In genomic region chr6:139373928-139374356, GRCh38 we compare ENCODE assay signal across 8 cellular contexts. TPM values are rescaled to one million over a fixed set of nuclear protein-coding genes. Genes with fewer than 3 reads are reported as not detected.
DNase-seq lines count a peak whose midpoint lies in the region; ATAC-seq and TF ChIP-seq lines count a peak whose summit lies in the region.

No MANE protein-coding gene starts in this region.

- TF ChIP-seq POLR2A in breast epithelium (IDR thresholded peaks at IDR 0.05): no peak

- peaks cover 3% of the 10 kb centered on the region for H3K9me3 Mint-ChIP-seq in type B pancreatic cell

- H3K4me3 ChIP-seq in HUES64 (ENCODE audit: low read length): peak overlapping the region; percentile 91
- peak overlapping the region; percentile 93 to 95 (median 93) for H3K4me3 ChIP-seq in breast epithelium
- peak overlapping the region; percentile 93 for H3K4me3 ChIP-seq in lower lobe of right lung

- H3K27me3 ChIP-seq in HUES64 (ENCODE audit: insufficient read depth, low read length) (no peaks in the 10 kb centered on the region), breast epithelium (no peaks in the 10 kb centered on the region), lower lobe of right lung (ENCODE audit: low read depth) (no peaks in the 10 kb centered on the region)

- H3K27ac ChIP-seq in HUES64 (ENCODE audit: low read depth, low read length): peak overlapping the region; percentile 89
- peak overlapping the region; percentile 96 to 97 for H3K27ac ChIP-seq in breast epithelium
- H3K27ac ChIP-seq in lower lobe of right lung: peak overlapping the region; percentile 99

- ATAC-seq in lower lobe of right lung (no peak), GM21825 (IDR thresholded peaks at IDR 0.05; ENCODE audit: unreplicated experiment) (no peak)

- peak overlapping the region; percentile 92 for H3K9ac ChIP-seq in HUES64 (ENCODE audit: low read depth, low read length)

- H3K4me1 Mint-ChIP-seq in type B pancreatic cell (ENCODE audit: unreplicated experiment): peaks cover 44% of the 10 kb centered on the region

- WGBS in HUES64: under 1% methylated on average over 25 of the region's 25 CpGs

- peak overlapping the region; percentile 100 for H3K27ac Mint-ChIP-seq in type B pancreatic cell

- H3K9me3 ChIP-seq in HUES64 (ENCODE audit: insufficient read depth, low read depth, low read length): no peaks in the 10 kb centered on the region
- H3K9me3 ChIP-seq in breast epithelium: no peaks in the 10 kb centered on the region
- H3K9me3 ChIP-seq in lower lobe of right lung: no peaks in the 10 kb centered on the region

- peaks cover 41% of the 10 kb centered on the region for H3K4me1 ChIP-seq in HUES64 (ENCODE audit: insufficient read depth, low read length)
- peaks cover 5% of the 10 kb centered on the region in 2 donors for H3K4me1 ChIP-seq in breast epithelium
- peaks cover 42% of the 10 kb centered on the region for H3K4me1 ChIP-seq in lower lobe of right lung

- peak; percentile 1 for DNase-seq in stimulated activated CD4-positive, alpha-beta T cell treated with anti-CD3 and anti-CD28 coated beads, Interleukin-2, amount 100 ng/mL, for 4 hours (ENCODE audit: low read depth)
- no peak for DNase-seq in stimulated activated CD4-positive, alpha-beta T cell treated with anti-CD3 and anti-CD28 coated beads, Interleukin-2, amount 100 ng/mL, for 24 hours
- DNase-seq in breast epithelium (ENCODE audit: low spot score in 2 of 2) (no peak), lower lobe of right lung (no peak), type B pancreatic cell (ENCODE audit: extremely low spot score, unreplicated experiment) (peak; percentile 68)
- DNase-seq in activated effector memory CD4-positive, alpha-beta T cell treated with anti-CD3 and anti-CD28 coated beads, Interleukin-2, amount 50 U/mL, for 16 hours: no peak

- TF ChIP-seq CTCF in breast epithelium (IDR thresholded peaks at IDR 0.05) (no peak), lower lobe of right lung (IDR thresholded peaks at IDR 0.05) (no peak), type B pancreatic cell (conservative IDR thresholded peaks at IDR 0.05) (no peak)

- H3K27me3 Mint-ChIP-seq in type B pancreatic cell: peaks cover 4% of the 10 kb centered on the region

- intact Hi-C loops in breast epithelium (cut with DNase I; ENCODE audit: low total_unique reads) (loop anchor here (10.0 kb wide), 1 partner anchor 1101 kb away; no protein-coding TSS in a partner anchor), lower lobe of right lung (cut with DNase I) (loop anchor here (10.0 kb wide), 2 partner anchors 161 to 381 kb away; no protein-coding TSS in a partner anchor)

- peaks cover 23% of the 10 kb centered on the region for H3K36me3 Mint-ChIP-seq in type B pancreatic cell

- peak overlapping the region; percentile 100 for H3K4me3 Mint-ChIP-seq in type B pancreatic cell

- H3K36me3 ChIP-seq in HUES64 (ENCODE audit: insufficient read depth, low read length): peaks cover 31% of the 10 kb centered on the region
- no peaks in the 10 kb centered on the region for H3K36me3 ChIP-seq in breast epithelium
- peaks cover 22% of the 10 kb centered on the region for H3K36me3 ChIP-seq in lower lobe of right lung

RNA-seq across cellular contexts. Expression of gene CITED2, which starts 0.5 kb away (rescaled TPM):
- 79.0 TPM for polyA plus RNA-seq in HUES64 (2013, experiment 1 of 2)
- polyA plus RNA-seq in HUES64 (2013, experiment 2 of 2): 104 TPM
- total RNA-seq in breast epithelium: 100 to 1,000 TPM; 211 to 342 (median 300) TPM
- total RNA-seq in lower lobe of right lung: 275 TPM
- total RNA-seq in type B pancreatic cell (ENCODE audit: low replicate concordance): 129 and 143 TPM in 2 replicates

Comparison
In these comparisons a context has a peak if more than half of its experiments do, and no peak if none do; other contexts are left out.
1. DNase-seq: peak in stimulated activated CD4-positive, alpha-beta T cell treated with anti-CD3 and anti-CD28 coated beads, Interleukin-2, amount 100 ng/mL, for 4 hours (single experiment) and type B pancreatic cell (single experiment); none in stimulated activated CD4-positive, alpha-beta T cell treated with anti-CD3 and anti-CD28 coated beads, Interleukin-2, amount 100 ng/mL, for 24 hours (0 of 2), breast epithelium (0 of 2), lower lobe of right lung (single experiment) and activated effector memory CD4-positive, alpha-beta T cell treated with anti-CD3 and anti-CD28 coated beads, Interleukin-2, amount 50 U/mL, for 16 hours (single experiment).
2. Peak in every context shown above with its lines, with median percentiles within 50 percentile points of each other: H3K27ac ChIP-seq and H3K4me3 ChIP-seq.